In genomic region chrX:39967348-39967747, GRCh38 we compare ENCODE assay signal across 16 cellular contexts.
DNase-seq lines count a peak whose midpoint lies in the region.
"Had no signal": no experiment of that assay in that cellular context is flagged by ENCODE, and none has a peak within 500 bp of the region (broad histone marks: within the 10 kb centered on the region; RNA-seq: fewer than 3 reads in every experiment).

No MANE protein-coding gene starts in this region.

- peak; percentile 4 for DNase-seq in activated T-cell treated with anti-CD3 and anti-CD28 coated beads for 48 hours (ENCODE audit: low read depth)
- DNase-seq in activated T-cell treated with anti-CD3 and anti-CD28 coated beads for 4 hours: no peak
- DNase-seq in HCEC 1CT: peak; percentile 11
- DNase-seq in NCI-H82 treated with DMSO at 0.1 percent for 48 hours (lab: John Stamatoyannopoulos, UW; ENCODE audit: unreplicated experiment): peak; percentile 64
- DNase-seq in islet precursor cell: peak; percentile 78
- no peak for DNase-seq in amygdala (lab: John Stamatoyannopoulos, UW)
- no peak for DNase-seq in HuH-7.5 (ENCODE audit: low spot score)
- DNase-seq: COR-L47; DND-41; GOT3; heart right ventricle; mesenchymal stem cell; NCI-H1694 treated with DMSO at 0.1 percent for 48 hours; psoas muscle; stimulated activated naive CD4-positive, alpha-beta T cell treated with Interleukin-2 at 50 U/mL for 16 hours; testis had no signal

Comparison
In these comparisons a context has a peak if more than half of its experiments do, and no peak if none do; other contexts are left out.
1. DNase-seq: peak in activated T-cell treated with anti-CD3 and anti-CD28 coated beads for 48 hours (single experiment), HCEC 1CT (single experiment), NCI-H82 treated with DMSO at 0.1 percent for 48 hours (single experiment) and islet precursor cell (single experiment); none in activated T-cell treated with anti-CD3 and anti-CD28 coated beads for 4 hours (single experiment), amygdala (0 of 56) and HuH-7.5 (single experiment).